ENCODE assay signal across 9 cellular contexts in the genomic region with DNA sequence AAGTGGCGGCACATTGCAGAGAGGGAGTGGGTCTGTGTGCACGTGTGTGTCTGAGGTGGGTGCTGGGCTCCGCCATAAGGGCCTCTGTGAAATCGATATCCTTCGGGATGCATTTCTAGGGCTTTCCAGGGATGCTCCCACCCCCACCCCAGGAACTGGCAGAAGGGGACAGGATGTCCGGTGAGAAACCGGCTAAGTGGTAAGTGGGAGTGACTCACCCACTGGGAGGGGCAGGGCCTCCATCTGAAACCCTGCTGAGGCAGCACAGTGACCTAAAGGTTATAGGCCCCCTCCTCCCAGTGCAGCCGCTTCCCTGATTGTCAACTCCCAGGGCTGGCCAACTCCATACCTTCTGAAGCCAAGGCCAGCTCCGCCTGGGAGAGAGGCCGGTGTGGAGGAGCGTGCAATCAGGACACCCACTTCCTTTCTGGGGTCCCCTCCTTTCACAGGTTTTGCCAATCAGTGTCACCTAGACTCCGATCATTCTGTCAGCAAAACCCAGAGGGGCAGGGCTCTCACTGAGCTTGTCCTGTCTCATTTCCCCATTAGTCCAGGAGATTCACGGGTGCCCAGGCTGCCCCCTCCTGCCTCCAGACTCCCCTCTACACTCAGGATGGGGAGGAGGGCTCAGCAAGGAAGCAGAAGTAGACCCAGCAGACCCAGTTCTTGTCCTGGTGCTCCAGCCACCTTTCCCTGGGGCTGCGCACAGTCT. TPM values are rescaled to one million over a fixed set of nuclear protein-coding genes. Genes with fewer than 3 reads are reported as not detected.
A peak's percentile ranks its signal among the peaks of the same experiment; 100 is the strongest.
DNase-seq lines count a peak whose midpoint lies in the region; ATAC-seq and TF ChIP-seq lines count a peak whose summit lies in the region.
"Had no signal": no experiment of that assay in that cellular context is flagged by ENCODE, and none has a peak within 500 bp of the region (broad histone marks: within the 10 kb centered on the region; RNA-seq: fewer than 3 reads in every experiment).

No MANE protein-coding gene starts in this region.

- peak; percentile 87 for DNase-seq in 8988T
- peak; percentile 44 for DNase-seq in HFFc6
- peak; percentile 49 for DNase-seq in activated CD4-positive, alpha-beta memory T cell treated with anti-CD3 and anti-CD28 coated beads, Interleukin-2, amount 10 ng/mL, durations not matched to agents 7 days and 5 days
- peak; percentile 97 for DNase-seq in islet precursor cell
- no peak for DNase-seq in tibial nerve (ENCODE audit: low spot score in 2 of 2)
- DNase-seq: colonic mucosa had no signal

- H3K9me3 ChIP-seq in tibial nerve = no peaks in the 10 kb centered on the region
- H3K9me3 ChIP-seq: colonic mucosa had no signal

- H3K4me3 ChIP-seq in tibial nerve = no peak overlapping the region
- H3K4me3 ChIP-seq: colonic mucosa had no signal

- TF ChIP-seq CTCF in HFFc6 (IDR thresholded peaks at IDR 0.05) (no peak), tibial nerve (IDR thresholded peaks at IDR 0.05) (no peak)

- peaks cover 2% of the 10 kb centered on the region; the same call in 1 of the 2 replicates for H3K27me3 Mint-ChIP-seq in HFFc6 (ENCODE audit: insufficient read depth)
- H3K27me3 Mint-ChIP-seq in activated CD4-positive, alpha-beta memory T cell treated with anti-CD3 and anti-CD28 coated beads, Interleukin-2, amount 10 ng/mL, durations not matched to agents 7 days and 5 days = peaks cover 15% of the 10 kb centered on the region

- no peak for ATAC-seq in GM19397 (IDR thresholded peaks at IDR 0.05; ENCODE audit: unreplicated experiment)
- no peak for ATAC-seq in HG03469 (IDR thresholded peaks at IDR 0.05; ENCODE audit: unreplicated experiment)
- ATAC-seq in HG03457 (IDR thresholded peaks at IDR 0.05; ENCODE audit: unreplicated experiment) = no peak

- H3K36me3 ChIP-seq in tibial nerve = no peaks in the 10 kb centered on the region
- H3K36me3 ChIP-seq: colonic mucosa had no signal

- TF ChIP-seq POLR2A in tibial nerve (IDR thresholded peaks at IDR 0.05) = no peak

- H3K36me3 Mint-ChIP-seq in HFFc6 (ENCODE audit: low read depth) = no peaks in the 10 kb centered on the region
- no peaks in the 10 kb centered on the region for H3K36me3 Mint-ChIP-seq in activated CD4-positive, alpha-beta memory T cell treated with anti-CD3 and anti-CD28 coated beads, Interleukin-2, amount 10 ng/mL, durations not matched to agents 7 days and 5 days (ENCODE audit: low read depth)

- peak overlapping the region; percentile 54 for H3K27ac Mint-ChIP-seq in HFFc6
- peak overlapping the region; percentile 42 for H3K27ac Mint-ChIP-seq in activated CD4-positive, alpha-beta memory T cell treated with anti-CD3 and anti-CD28 coated beads, Interleukin-2, amount 10 ng/mL, durations not matched to agents 7 days and 5 days

- WGBS in tibial nerve, 2 donors = 62 to 74% methylated on average over 8 to 13 of the region's 14 CpGs

- H3K27me3 ChIP-seq in tibial nerve = no peaks in the 10 kb centered on the region
- H3K27me3 ChIP-seq: colonic mucosa had no signal

- no peak overlapping the region for H3K27ac ChIP-seq in tibial nerve
- H3K27ac ChIP-seq: colonic mucosa had no signal

- CTCF ChIA-PET in activated CD4-positive, alpha-beta memory T cell treated with anti-CD3 and anti-CD28 coated beads, Interleukin-2, amount 10 ng/mL, durations not matched to agents 7 days and 5 days (lab: Charles Lee) = interaction anchor here (0.9 to 4.8 kb wide), 2 partner anchors 42 to 45 kb away, joined by 3 to 31 read pairs; partner anchors contain the start of gene NECTIN1

- peaks cover 0 to 33% (median 0%) of the 10 kb centered on the region in 4 donors for H3K4me1 ChIP-seq in tibial nerve

- no peak for TF ChIP-seq EP300 in tibial nerve (IDR thresholded peaks at IDR 0.05)

- H3K4me3 Mint-ChIP-seq in HFFc6 = no peak overlapping the region
- no peak overlapping the region for H3K4me3 Mint-ChIP-seq in activated CD4-positive, alpha-beta memory T cell treated with anti-CD3 and anti-CD28 coated beads, Interleukin-2, amount 10 ng/mL, durations not matched to agents 7 days and 5 days

- H3K4me1 Mint-ChIP-seq in HFFc6 (ENCODE audit: low read depth) = peaks cover 14% of the 10 kb centered on the region
- peaks cover 32% of the 10 kb centered on the region for H3K4me1 Mint-ChIP-seq in activated CD4-positive, alpha-beta memory T cell treated with anti-CD3 and anti-CD28 coated beads, Interleukin-2, amount 10 ng/mL, durations not matched to agents 7 days and 5 days

- no peaks in the 10 kb centered on the region for H3K9me3 Mint-ChIP-seq in HFFc6
- H3K9me3 Mint-ChIP-seq in activated CD4-positive, alpha-beta memory T cell treated with anti-CD3 and anti-CD28 coated beads, Interleukin-2, amount 10 ng/mL, durations not matched to agents 7 days and 5 days = no peaks in the 10 kb centered on the region

- POLR2A ChIA-PET in activated CD4-positive, alpha-beta memory T cell treated with anti-CD3 and anti-CD28 coated beads, Interleukin-2, amount 10 ng/mL, durations not matched to agents 7 days and 5 days (lab: Charles Lee) = no interaction called here

RNA-seq across cellular contexts. Expression of gene NECTIN1, which starts 44.5 kb away (rescaled TPM):
- 1 to 10 TPM; 4.1 to 7.9 (median 6.6) TPM for total RNA-seq in HFFc6 (2021; fragmentation: NEBNext Ultra II Directional; extraction: Animal tissue kit (Norgen Biotek cat#: 25700))
- total RNA-seq in activated CD4-positive, alpha-beta memory T cell treated with anti-CD3 and anti-CD28 coated beads, Interleukin-2, amount 10 ng/mL, durations not matched to agents 7 days and 5 days = 1 to 10 TPM; 1.7 to 1.9 TPM
- total RNA-seq in tibial nerve = 10 to 100 TPM in 3 of 4 donors, 1 to 10 TPM in 1; 6.0 to 29.1 (median 14.0) TPM

Comparison
In these comparisons a context has a peak if more than half of its experiments do, and no peak if none do; other contexts are left out.
1. DNase-seq: peak in 8988T (single experiment), HFFc6 (single experiment), activated CD4-positive, alpha-beta memory T cell treated with anti-CD3 and anti-CD28 coated beads, Interleukin-2, amount 10 ng/mL, durations not matched to agents 7 days and 5 days (single experiment) and islet precursor cell (single experiment); none in tibial nerve (0 of 2).